8 cellular contexts compared by ENCODE assay signal in genomic region chr19:34998777-34999497, GRCh38.
DNase-seq lines count a peak whose midpoint lies in the region; ATAC-seq, FAIRE-seq and TF ChIP-seq lines count a peak whose summit lies in the region.

No MANE protein-coding gene starts in this region.

- peak; percentile 12 for ATAC-seq in HG02610 (IDR thresholded peaks at IDR 0.05; ENCODE audit: unreplicated experiment)
- ATAC-seq in stimulated activated naive CD8-positive, alpha-beta T cell treated with anti-CD3 and anti-CD28 coated beads, Interleukin-15, amount 100 ng/mL, for 72 hours, result peak; percentile 3

- peak overlapping the region; percentile 86 for H3K4me3 ChIP-seq in adipocyte (ENCODE audit: low read length)

- H3K36me3 ChIP-seq in adipocyte (ENCODE audit: control insufficient read depth, insufficient read depth, low read length, severe bottlenecking), result no peaks in the 10 kb centered on the region

- TF ChIP-seq POLR2A in H54 (IDR thresholded peaks at IDR 0.05; ENCODE audit: low read depth, low read length), result no peak

- no peaks in the 10 kb centered on the region for H3K27me3 ChIP-seq in adipocyte (replicated peaks; ENCODE audit: control insufficient read depth, insufficient read depth, low read length)

- H3K9ac ChIP-seq in adipocyte (ENCODE audit: low read length), result peak overlapping the region; percentile 90

- FAIRE-seq in H54 (lab: Jason Lieb, UNC) (no peak), HTR-8/SVneo (lab: Jason Lieb, UNC) (no peak)

- H3K9me3 ChIP-seq in adipocyte (ENCODE audit: control insufficient read depth, low read length), result no peaks in the 10 kb centered on the region

- peaks cover 26% of the 10 kb centered on the region for H3K4me1 ChIP-seq in adipocyte (ENCODE audit: control insufficient read depth, insufficient read depth, low read length)

- H3K4me3 Mint-ChIP-seq in stimulated activated naive CD8-positive, alpha-beta T cell treated with anti-CD3 and anti-CD28 coated beads, Interleukin-15, amount 100 ng/mL, for 72 hours, result peak overlapping the region; percentile 86 to 87

- peak overlapping the region; percentile 79 to 93 for H3K27ac Mint-ChIP-seq in stimulated activated naive CD8-positive, alpha-beta T cell treated with anti-CD3 and anti-CD28 coated beads, Interleukin-15, amount 100 ng/mL, for 72 hours

- no peaks in the 10 kb centered on the region for H3K9me3 Mint-ChIP-seq in stimulated activated naive CD8-positive, alpha-beta T cell treated with anti-CD3 and anti-CD28 coated beads, Interleukin-15, amount 100 ng/mL, for 72 hours

- no peak for DNase-seq in adipocyte (ENCODE audit: low read depth)
- peak; percentile 81 for DNase-seq in iPS-NIHi11 (ENCODE audit: low spot score)
- DNase-seq in stimulated activated naive CD8-positive, alpha-beta T cell treated with anti-CD3 and anti-CD28 coated beads, Interleukin-15, amount 100 ng/mL, for 72 hours, result no peak
- DNase-seq in RPMI8226, result no peak
- no peak for DNase-seq in H54 (ENCODE audit: insufficient read length, low spot score)
- DNase-seq in HTR-8/SVneo (ENCODE audit: insufficient read length, low spot score), result no peak
- DNase-seq in islet precursor cell, result no peak

- H3K4me1 Mint-ChIP-seq in stimulated activated naive CD8-positive, alpha-beta T cell treated with anti-CD3 and anti-CD28 coated beads, Interleukin-15, amount 100 ng/mL, for 72 hours, result peaks cover 77% of the 10 kb centered on the region

- no peaks in the 10 kb centered on the region for H3K27me3 Mint-ChIP-seq in stimulated activated naive CD8-positive, alpha-beta T cell treated with anti-CD3 and anti-CD28 coated beads, Interleukin-15, amount 100 ng/mL, for 72 hours
